Comparison of ENCODE assay signal across 33 cellular contexts in the genomic region with DNA sequence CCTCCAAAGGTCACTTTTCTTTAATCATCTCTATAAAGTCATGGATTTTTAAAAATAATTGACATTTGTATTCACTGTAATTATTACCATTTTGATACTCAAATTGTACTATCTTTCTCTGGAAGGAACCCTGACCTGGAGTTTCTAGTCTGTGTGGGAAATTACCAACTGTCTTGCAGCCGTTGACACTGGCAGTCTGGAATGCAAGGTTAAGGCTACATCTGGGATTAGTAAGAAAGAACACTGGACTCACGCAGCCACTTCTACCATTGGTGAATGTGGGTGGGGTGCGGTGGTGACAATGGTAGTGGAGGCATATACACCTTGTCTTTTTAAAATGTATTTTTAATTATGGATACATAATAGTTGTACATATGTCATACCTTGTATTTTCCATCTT. TPM values are rescaled to one million over a fixed set of nuclear protein-coding genes. Genes with fewer than 3 reads are reported as not detected.
"Had no signal": no experiment of that assay in that cellular context is flagged by ENCODE, and none has a peak within 500 bp of the region (broad histone marks: within the 10 kb centered on the region; RNA-seq: fewer than 3 reads in every experiment).

No MANE protein-coding gene starts in this region.

- DNase-seq: activated B cell treated with CpG ODN at 0.5 μM for 24 hours; activated CD4-positive, alpha-beta memory T cell treated with anti-CD3 and anti-CD28 coated beads for 36 hours; activated CD4-positive, alpha-beta T cell treated with anti-CD3 and anti-CD28 coated beads for 4 hours; activated CD4-positive, alpha-beta T cell treated with anti-CD3 and anti-CD28 coated beads, Interleukin-2, amount 10 ng/mL, durations not matched to agents 24 days and 14 days; activated CD4-positive, alpha-beta T cell treated with anti-CD3 and anti-CD28 coated beads, Interleukin-2, amount 50 U/mL, for 1 hour; activated CD4-positive, alpha-beta T cell treated with anti-CD3 and anti-CD28 coated beads, Interleukin-2, amount 50 U/mL, for 4 hours; activated CD4-positive, CD25-positive, alpha-beta regulatory T cell treated with anti-CD3 and anti-CD28 coated beads, Interleukin-2, amount 50 U/mL, for 72 hours; activated CD8-positive, alpha-beta memory T cell treated with anti-CD3 and anti-CD28 coated beads, Interleukin-2, amount 50 U/mL, for 4 hours; activated CD8-positive, alpha-beta T cell treated with anti-CD3 and anti-CD28 coated beads for 36 hours; activated effector memory CD4-positive, alpha-beta T cell treated with anti-CD3 and anti-CD28 coated beads, Interleukin-2, amount 50 U/mL, for 16 hours; activated gamma-delta T cell treated with Interleukin-2 at 50 U/mL for 16 hours; activated naive CD4-positive, alpha-beta T cell; activated naive CD4-positive, alpha-beta T cell treated with anti-CD3 and anti-CD28 coated beads for 36 hours; activated naive CD4-positive, alpha-beta T cell treated with anti-CD3 and anti-CD28 coated beads, Interleukin-2, amount 50 U/mL, for 16 hours; activated naive CD8-positive, alpha-beta T cell treated with anti-CD3 and anti-CD28 coated beads for 36 hours; activated T-cell treated with anti-CD3 and anti-CD28 coated beads for 4 hours; activated T-cell treated with anti-CD3 and anti-CD28 coated beads, Interleukin-2, amount 50 U/mL, for 1 hour; activated T-cell treated with anti-CD3 and anti-CD28 coated beads, Interleukin-2, amount 50 U/mL, for 4 hours; activated T-cell treated with anti-CD3 and anti-CD28 coated beads, Interleukin-2, amount 50 U/mL, for 72 hours; adrenal gland; amniotic stem cell; aorta; central memory CD4-positive, alpha-beta T cell; T-helper 1 cell; T-helper 2 cell; T-helper 9 cell had no signal

- H3K27me3 ChIP-seq: adrenal gland had no signal

- H3K4me1 ChIP-seq: adrenal gland had no signal

- H3K9me3 ChIP-seq: adrenal gland had no signal

- H3K27ac ChIP-seq: adrenal gland, VCaP had no signal

- H3K4me3 ChIP-seq: adrenal gland had no signal

- H3K36me3 ChIP-seq: adrenal gland had no signal

- FAIRE-seq: astrocyte, TTC549 had no signal

RNA-seq across cellular contexts. Expression of a gene that starts 40.9 kb away (rescaled TPM):
- total RNA-seq: activated B cell treated with CpG ODN at 0.5 μM for 24 hours; activated CD4-positive, alpha-beta memory T cell treated with anti-CD3 and anti-CD28 coated beads for 36 hours; activated CD4-positive, alpha-beta T cell treated with anti-CD3 and anti-CD28 coated beads, Interleukin-2, amount 10 ng/mL, durations not matched to agents 24 days and 14 days; activated CD8-positive, alpha-beta memory T cell treated with anti-CD3 and anti-CD28 coated beads for 36 hours; activated CD8-positive, alpha-beta T cell treated with anti-CD3 and anti-CD28 coated beads for 36 hours; activated naive CD4-positive, alpha-beta T cell treated with anti-CD3 and anti-CD28 coated beads for 36 hours; activated naive CD4-positive, alpha-beta T cell treated with anti-CD3 and anti-CD28 coated beads, Interleukin-2, amount 50 U/mL, for 72 hours; activated naive CD8-positive, alpha-beta T cell treated with anti-CD3 and anti-CD28 coated beads for 36 hours; activated T-cell treated with anti-CD3 and anti-CD28 coated beads, Interleukin-2, amount 50 U/mL, for 72 hours; activated T-helper 1 cell treated with anti-CD3 and anti-CD28 coated beads, Interleukin-12 subunit alpha, Interleukin-12 subunit beta, Interleukin-2, Interleukin-4 antibody, amounts not matched to agents 30 ng/mL and 10 ng/mL and 1 ng/mL, durations not matched to agents 14 hours and 24 hours and 36 hours; activated T-helper 17 cell treated with anti-CD3 and anti-CD28 coated beads, Interleukin-2, amount 50 U/mL, for 72 hours had no signal
